ENCODE assay signal across 9 cellular contexts in genomic region chr3:169863458-169863899, GRCh38. TPM values are rescaled to one million over a fixed set of nuclear protein-coding genes. Genes with fewer than 3 reads are reported as not detected.
DNase-seq lines count a peak whose midpoint lies in the region; ATAC-seq lines count a peak whose summit lies in the region.
"Had no signal": no experiment of that assay in that cellular context is flagged by ENCODE, and none has a peak within 500 bp of the region (broad histone marks: within the 10 kb centered on the region; RNA-seq: fewer than 3 reads in every experiment).

No MANE protein-coding gene starts in this region.

- intact Hi-C loops in head of caudate nucleus (cut with DNase I), result loop anchor here (5.0 to 10.0 kb wide), 2 partner anchors 104 to 321 kb away; partner anchors contain the start of genes PHC3 and SEC62

- no peak overlapping the region for H3K4me3 ChIP-seq in MG63

- DNase-seq in D341Med (ENCODE audit: low spot score), result peak; percentile 75
- DNase-seq in MG63, result peak; percentile 38
- peak; percentile 71 for DNase-seq in SK-N-DZ (ENCODE audit: low spot score)
- peak in 41 of 42 donors; percentile 20 to 89 (median 71) for DNase-seq in head of caudate nucleus
- peak; percentile 20 for DNase-seq in pulmonary artery endothelial cell (ENCODE audit: low read depth, low spot score)

- peak overlapping the region; percentile 23 for H3K27ac Mint-ChIP-seq in activated naive CD4-positive, alpha-beta T cell treated with anti-CD3 and anti-CD28 coated beads, Interleukin-2, amount 50 U/mL, for 24 hours
- H3K27ac Mint-ChIP-seq: dendritic cell treated with granulocyte-macrophage colony-stimulating factor and Interleukin-4, amounts not matched to agents 40 ng/mL and 50 ng/mL, for 4 days had no signal

- ATAC-seq in GM21717 (IDR thresholded peaks at IDR 0.05; ENCODE audit: unreplicated experiment) (peak; percentile 64), GM18907 (IDR thresholded peaks at IDR 0.05; ENCODE audit: unreplicated experiment) (no peak)

- H3K27me3 ChIP-seq in MG63, result no peaks in the 10 kb centered on the region; the same call in none of the 2 replicates

- H3K9me3 Mint-ChIP-seq in activated naive CD4-positive, alpha-beta T cell treated with anti-CD3 and anti-CD28 coated beads, Interleukin-2, amount 50 U/mL, for 24 hours, result no peaks in the 10 kb centered on the region
- H3K9me3 Mint-ChIP-seq: dendritic cell treated with granulocyte-macrophage colony-stimulating factor and Interleukin-4, amounts not matched to agents 40 ng/mL and 50 ng/mL, for 4 days had no signal

- H3K9me3 ChIP-seq in MG63, result no peaks in the 10 kb centered on the region

- no peaks in the 10 kb centered on the region for H3K27me3 Mint-ChIP-seq in activated naive CD4-positive, alpha-beta T cell treated with anti-CD3 and anti-CD28 coated beads, Interleukin-2, amount 50 U/mL, for 24 hours

- no peaks in the 10 kb centered on the region for H3K36me3 Mint-ChIP-seq in activated naive CD4-positive, alpha-beta T cell treated with anti-CD3 and anti-CD28 coated beads, Interleukin-2, amount 50 U/mL, for 24 hours

- H3K36me3 ChIP-seq in MG63, result no peaks in the 10 kb centered on the region

- peaks cover 27% of the 10 kb centered on the region for H3K4me1 Mint-ChIP-seq in activated naive CD4-positive, alpha-beta T cell treated with anti-CD3 and anti-CD28 coated beads, Interleukin-2, amount 50 U/mL, for 24 hours

- peak overlapping the region; percentile 3 for H3K4me3 Mint-ChIP-seq in activated naive CD4-positive, alpha-beta T cell treated with anti-CD3 and anti-CD28 coated beads, Interleukin-2, amount 50 U/mL, for 24 hours
- H3K4me3 Mint-ChIP-seq: dendritic cell treated with granulocyte-macrophage colony-stimulating factor and Interleukin-4, amounts not matched to agents 40 ng/mL and 50 ng/mL, for 4 days had no signal

RNA-seq across cellular contexts. Expression of gene LRRC31, which starts 6.3 kb away (rescaled TPM):
- not detected in 2 replicates for total RNA-seq in MG63 (2014; rRNA removed; shearing (Covaris generic); ENCODE audit: low replicate concordance)
- not detected in 2 replicates for polyA plus RNA-seq in SK-N-DZ (2014; cell fraction: cytosol; rRNA removed)
- polyA plus RNA-seq in SK-N-DZ (2014; cell fraction: nucleus; rRNA removed), result not detected in 2 replicates
- not detected in 2 replicates for total RNA-seq in pulmonary artery endothelial cell

RNA-seq across cellular contexts. Expression of gene SAMD7, which starts 47.9 kb away (rescaled TPM):
- total RNA-seq in MG63 (2014; rRNA removed; shearing (Covaris generic); ENCODE audit: low replicate concordance), result not detected in 2 replicates
- polyA plus RNA-seq in SK-N-DZ (2014; cell fraction: cytosol; rRNA removed), result not detected in 2 replicates
- not detected in 2 replicates for polyA plus RNA-seq in SK-N-DZ (2014; cell fraction: nucleus; rRNA removed)
- total RNA-seq in pulmonary artery endothelial cell, result not detected in 2 replicates

RNA-seq across cellular contexts. Expression of gene LRRC34, which starts 50.8 kb away (rescaled TPM):
- total RNA-seq in MG63 (2014; rRNA removed; shearing (Covaris generic); ENCODE audit: low replicate concordance), result 3.9 and 12.2 TPM in 2 replicates
- polyA plus RNA-seq in SK-N-DZ (2014; cell fraction: cytosol; rRNA removed), result 11.0 and 12.9 TPM in 2 replicates
- 38.7 and 44.8 TPM in 2 replicates for polyA plus RNA-seq in SK-N-DZ (2014; cell fraction: nucleus; rRNA removed)
- total RNA-seq in pulmonary artery endothelial cell, result 2.2 and 2.4 TPM in 2 replicates

RNA-seq across cellular contexts. Expression of gene LRRIQ4, which starts 50.8 kb away (rescaled TPM):
- total RNA-seq in MG63 (2014; rRNA removed; shearing (Covaris generic); ENCODE audit: low replicate concordance), result not detected in 2 replicates
- polyA plus RNA-seq in SK-N-DZ (2014; cell fraction: cytosol; rRNA removed), result 0.18 TPM in 1 of 2 replicates, not detected in the other
- 0.46 TPM in 1 of 2 replicates, not detected in the other for polyA plus RNA-seq in SK-N-DZ (2014; cell fraction: nucleus; rRNA removed)
- 0.07 TPM in 1 of 2 replicates, not detected in the other for total RNA-seq in pulmonary artery endothelial cell

Comparison
In these comparisons a context has a peak if more than half of its experiments do, and no peak if none do; other contexts are left out.
1. DNase-seq: peak in every context shown above with its lines; median percentile 75 in D341Med; 71 in SK-N-DZ; 71 in head of caudate nucleus; 38 in MG63; 20 in pulmonary artery endothelial cell.